ENCODE assay signal across 1 cellular context in genomic region chr6:89297695-89298351, GRCh38.
TF ChIP-seq lines count a peak whose summit lies in the region.

No MANE protein-coding gene starts in this region.

TF ChIP-seq in H1, 55 proteins besides CTCF, POLR2A, EP300 and RAD21:
- TF ChIP-seq EGR1 (IDR thresholded peaks at IDR 0.05; ENCODE audit: borderline replicate concordance, low read depth, low read length) (peak; percentile 29; the same call in 1 of the 2 replicates), MAFK (IDR thresholded peaks at IDR 0.05; ENCODE audit: low read depth, low read length) (no peak)
